In the genomic region with DNA sequence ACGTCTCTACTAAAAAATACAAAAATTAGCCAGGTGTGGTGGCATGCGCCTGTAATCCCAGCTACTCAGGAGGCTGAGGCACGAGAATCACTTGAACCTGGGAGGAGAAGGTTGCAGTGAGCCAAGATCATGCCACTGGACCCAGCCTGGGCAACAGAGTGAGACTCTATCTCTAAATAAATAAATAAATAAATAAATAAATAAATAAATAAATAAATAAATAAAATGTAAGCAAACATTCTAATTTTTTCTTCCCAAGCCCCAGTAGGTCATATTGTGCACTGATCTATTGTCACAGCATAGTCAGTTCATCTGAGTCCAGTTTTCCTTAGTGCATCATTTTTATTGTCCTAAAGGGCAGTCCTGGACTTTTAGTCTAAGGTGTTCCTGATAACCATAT, we compare ENCODE assay signal across 2 cellular contexts. TPM values are rescaled to one million over a fixed set of nuclear protein-coding genes. Genes with fewer than 3 reads are reported as not detected.
"Had no signal": no experiment of that assay in that cellular context is flagged by ENCODE, and none has a peak within 500 bp of the region (broad histone marks: within the 10 kb centered on the region; RNA-seq: fewer than 3 reads in every experiment).

No MANE protein-coding gene starts in this region.

RNA-seq across cellular contexts. Expression of gene DBX2, which starts 44.5 kb away (rescaled TPM):
- polyA plus RNA-seq: aorta, cardiac muscle cell had no signal
